28 cellular contexts compared by ENCODE assay signal in genomic region chrX:145865082-145865481, GRCh38. TPM values are rescaled to one million over a fixed set of nuclear protein-coding genes. Genes with fewer than 3 reads are reported as not detected.
"Had no signal": no experiment of that assay in that cellular context is flagged by ENCODE, and none has a peak within 500 bp of the region (broad histone marks: within the 10 kb centered on the region; RNA-seq: fewer than 3 reads in every experiment).

No MANE protein-coding gene starts in this region.

- H3K27me3 Mint-ChIP-seq: activated CD4-positive, alpha-beta T cell treated with anti-CD3 and anti-CD28 coated beads for 36 hours; activated CD8-positive, alpha-beta T cell treated with anti-CD3 and anti-CD28 coated beads for 36 hours; activated naive CD4-positive, alpha-beta T cell treated with anti-CD3 and anti-CD28 coated beads, Interleukin-2, amount 10 ng/mL, durations not matched to agents 7 days and 5 days; activated naive CD8-positive, alpha-beta T cell treated with anti-CD3 and anti-CD28 coated beads for 36 hours; IgD-negative memory B cell had no signal

- H3K9me2 ChIP-seq: SK-N-SH had no signal

- H3K9me3 Mint-ChIP-seq: activated CD8-positive, alpha-beta T cell treated with anti-CD3 and anti-CD28 coated beads for 36 hours; activated naive CD4-positive, alpha-beta T cell treated with anti-CD3 and anti-CD28 coated beads, Interleukin-2, amount 10 ng/mL, durations not matched to agents 7 days and 5 days had no signal

- H3K4me3 ChIP-seq: SJCRH30 had no signal

- H3K27ac ChIP-seq: SJCRH30, WERI-Rb-1 had no signal

- H3K36me3 ChIP-seq: SJCRH30, WERI-Rb-1 had no signal

- H3K4me1 Mint-ChIP-seq: activated CD4-positive, alpha-beta T cell treated with anti-CD3 and anti-CD28 coated beads for 36 hours; activated naive CD4-positive, alpha-beta T cell treated with anti-CD3 and anti-CD28 coated beads, Interleukin-2, amount 10 ng/mL, durations not matched to agents 7 days and 5 days; activated naive CD8-positive, alpha-beta T cell treated with anti-CD3 and anti-CD28 coated beads for 36 hours; IgD-negative memory B cell had no signal

- DNase-seq: activated CD4-positive, alpha-beta T cell treated with anti-CD3 and anti-CD28 coated beads for 36 hours; activated CD4-positive, alpha-beta T cell treated with anti-CD3 and anti-CD28 coated beads, Interleukin-2, amount 50 U/mL, for 1 hour; activated CD8-positive, alpha-beta memory T cell treated with anti-CD3 and anti-CD28 coated beads, Interleukin-2, amount 50 U/mL, for 4 hours; activated CD8-positive, alpha-beta T cell treated with anti-CD3 and anti-CD28 coated beads for 36 hours; activated gamma-delta T cell treated with Interleukin-2 at 50 U/mL for 16 hours; activated naive CD4-positive, alpha-beta T cell treated with anti-CD3 and anti-CD28 coated beads, Interleukin-2, amount 10 ng/mL, durations not matched to agents 7 days and 5 days; activated naive CD8-positive, alpha-beta T cell treated with anti-CD3 and anti-CD28 coated beads for 36 hours; activated T-cell treated with anti-CD3 and anti-CD28 coated beads, Interleukin-2, amount 50 U/mL, for 72 hours; KG1; NCI-H1092 treated with DMSO at 0.1 percent for 48 hours; NCI-H1417 treated with DMSO at 0.1 percent for 48 hours; NCI-H1694 treated with DMSO at 0.1 percent for 48 hours; NCI-H2029 treated with DMSO at 0.1 percent for 48 hours; NCI-H345; NCI-H510A; NCI-H526 treated with DMSO at 0.1 percent for 48 hours; NCI-H82; Right ventricle myocardium superior; RPMI8226; SJCRH30; SK-N-SH; T-helper 1 cell; WERI-Rb-1 had no signal

- H3K27ac Mint-ChIP-seq: activated CD4-positive, alpha-beta T cell treated with anti-CD3 and anti-CD28 coated beads for 36 hours; activated CD8-positive, alpha-beta T cell treated with anti-CD3 and anti-CD28 coated beads for 36 hours; activated naive CD4-positive, alpha-beta T cell treated with anti-CD3 and anti-CD28 coated beads, Interleukin-2, amount 10 ng/mL, durations not matched to agents 7 days and 5 days; activated naive CD8-positive, alpha-beta T cell treated with anti-CD3 and anti-CD28 coated beads for 36 hours; activated T-cell treated with anti-CD3 and anti-CD28 coated beads, Interleukin-2, amount 50 U/mL, for 72 hours; activated T-helper 2 cell treated with anti-CD3 and anti-CD28 coated beads, Interferon-gamma antibody, Interleukin-2, Interleukin-4, amounts not matched to agents 10 μg/mL and 5 μg/mL and 100 μg/mL, durations not matched to agents 14 hours and 24 hours and 36 hours; IgD-negative memory B cell had no signal

- H3K4me3 Mint-ChIP-seq: activated CD4-positive, alpha-beta T cell treated with anti-CD3 and anti-CD28 coated beads for 36 hours; activated CD8-positive, alpha-beta T cell treated with anti-CD3 and anti-CD28 coated beads for 36 hours; activated naive CD4-positive, alpha-beta T cell treated with anti-CD3 and anti-CD28 coated beads, Interleukin-2, amount 10 ng/mL, durations not matched to agents 7 days and 5 days; activated naive CD8-positive, alpha-beta T cell treated with anti-CD3 and anti-CD28 coated beads for 36 hours; activated T-cell treated with anti-CD3 and anti-CD28 coated beads, Interleukin-2, amount 50 U/mL, for 72 hours; IgD-negative memory B cell had no signal

- H3K9me3 ChIP-seq: SJCRH30, SK-N-SH had no signal

- H3K4me2 ChIP-seq: SK-N-SH had no signal

- H3K4me1 ChIP-seq: SJCRH30 had no signal

- H3K27me3 ChIP-seq: SJCRH30 had no signal

- H3K36me3 Mint-ChIP-seq: activated naive CD4-positive, alpha-beta T cell treated with anti-CD3 and anti-CD28 coated beads, Interleukin-2, amount 10 ng/mL, durations not matched to agents 7 days and 5 days; activated naive CD8-positive, alpha-beta T cell treated with anti-CD3 and anti-CD28 coated beads for 36 hours; IgD-negative memory B cell had no signal

RNA-seq across cellular contexts. Expression of gene SLITRK2, which starts 47.5 kb away (rescaled TPM):
- total RNA-seq: activated CD4-positive, alpha-beta T cell treated with anti-CD3 and anti-CD28 coated beads for 36 hours; activated CD8-positive, alpha-beta T cell treated with anti-CD3 and anti-CD28 coated beads for 36 hours; activated naive CD8-positive, alpha-beta T cell treated with anti-CD3 and anti-CD28 coated beads for 36 hours; activated T-cell treated with anti-CD3 and anti-CD28 coated beads, Interleukin-2, amount 50 U/mL, for 72 hours; activated T-helper 2 cell treated with anti-CD3 and anti-CD28 coated beads, Interferon-gamma antibody, Interleukin-2, Interleukin-4, amounts not matched to agents 10 μg/mL and 5 μg/mL and 100 μg/mL, durations not matched to agents 14 hours and 24 hours and 36 hours; MCF 10A; OCI-LY7; SJCRH30; T-helper 2 cell treated with Interferon-gamma antibody and Interleukin-4, amounts not matched to agents 100 ng/mL and 5 ng/mL, for 36 hours had no signal
- polyA plus RNA-seq: IgD-negative memory B cell, SK-N-SH had no signal
